In genomic region chr3:97817965-97818364, GRCh38 we compare ENCODE assay signal across 14 cellular contexts. TPM values are rescaled to one million over a fixed set of nuclear protein-coding genes. Genes with fewer than 3 reads are reported as not detected.
DNase-seq lines count a peak whose midpoint lies in the region; TF ChIP-seq lines count a peak whose summit lies in the region.
"Had no signal": no experiment of that assay in that cellular context is flagged by ENCODE, and none has a peak within 500 bp of the region (broad histone marks: within the 10 kb centered on the region; RNA-seq: fewer than 3 reads in every experiment).

No MANE protein-coding gene starts in this region.

- no peak overlapping the region for H3K4me3 ChIP-seq in HEK293 (ENCODE audit: low read depth, low read length)
- H3K4me3 ChIP-seq in tibial nerve: no peak overlapping the region
- H3K4me3 ChIP-seq: coronary artery had no signal

- TF ChIP-seq EP300 in tibial nerve (IDR thresholded peaks at IDR 0.05): no peak

- peak; percentile 79 for DNase-seq in NCI-H2029 treated with DMSO at 0.1 percent for 48 hours (lab: John Stamatoyannopoulos, UW)
- peak; percentile 11 for DNase-seq in NCI-H526 treated with DMSO at 0.1 percent for 48 hours (lab: John Stamatoyannopoulos, UW)
- DNase-seq in medulla oblongata (ENCODE audit: extremely low spot score): peak; percentile 42
- no peak for DNase-seq in tibial nerve (ENCODE audit: low spot score in 2 of 2)
- no peak for DNase-seq in RWPE1 (ENCODE audit: low spot score)
- DNase-seq in MV-4-11 (lab: John Stamatoyannopoulos, UW): no peak
- no peak for DNase-seq in AG20443 (ENCODE audit: low spot score)
- DNase-seq: activated CD4-positive, CD25-positive, alpha-beta regulatory T cell treated with anti-CD3 and anti-CD28 coated beads, Interleukin-2, amount 50 U/mL, for 72 hours; activated naive CD4-positive, alpha-beta T cell treated with Interleukin-2 at 50 U/mL for 16 hours; GOT3; NK-92 treated with Interleukin-12 subunit alpha and Interleukin-12 subunit beta, amount 100 ng/mL, for 24 hours; stimulated activated CD4-positive, alpha-beta T cell treated with anti-CD3 and anti-CD28 coated beads, Interleukin-1b, Interleukin-23, amount 100 ng/mL, for 48 hours had no signal

- H3K9me3 ChIP-seq in HEK293 (ENCODE audit: control insufficient read depth, insufficient read depth, low read depth, low read length) (no peaks in the 10 kb centered on the region), tibial nerve (no peaks in the 10 kb centered on the region)

- TF ChIP-seq CTCF in HEK293 (tag by site-specific recombination; IDR thresholded peaks at IDR 0.05) (no peak), tibial nerve (IDR thresholded peaks at IDR 0.05) (no peak), RWPE1 (conservative IDR thresholded peaks at IDR 0.05; ENCODE audit: low read depth) (no peak)

- POLR2A ChIA-PET in HEK293 (lab: Yijun Ruan, JAX): no interaction called here
- POLR2A ChIA-PET in RWPE1 (lab: Yijun Ruan, JAX; ENCODE audit: low non-redundant PET): no interaction called here

- H3K27ac ChIP-seq in HEK293 (ENCODE audit: extremely low read depth, low read depth, low read length): no peak overlapping the region
- H3K27ac ChIP-seq in tibial nerve: no peak overlapping the region
- H3K27ac ChIP-seq in RWPE1: no peak overlapping the region
- H3K27ac ChIP-seq: coronary artery had no signal

- peaks cover 3% of the 10 kb centered on the region; the same call in 1 of the 2 replicates for H3K4me1 ChIP-seq in HEK293 (ENCODE audit: control insufficient read depth, insufficient read depth, low read length)
- peaks cover 0 to 8% (median under 1%) of the 10 kb centered on the region in 4 donors for H3K4me1 ChIP-seq in tibial nerve

- 85 to 90% methylated on average over 3 of the region's 3 CpGs for WGBS in tibial nerve, 2 donors

- CTCF ChIA-PET in HEK293 (lab: Yijun Ruan, JAX) (interaction anchor here (0.6 kb wide), 1 partner anchor 1205 kb away, joined by 4 read pairs; no protein-coding TSS in a partner anchor), RWPE1 (lab: Yijun Ruan, JAX) (interaction anchor here (0.6 kb wide), 1 partner anchor 205 kb away, joined by 3 read pairs; no protein-coding TSS in a partner anchor)

- TF ChIP-seq POLR2A in tibial nerve (IDR thresholded peaks at IDR 0.05): no peak

- no peaks in the 10 kb centered on the region for H3K36me3 ChIP-seq in HEK293 (ENCODE audit: control insufficient read depth in 2 of 2, insufficient read depth in 1 of 2, low read length in 2 of 2)
- H3K36me3 ChIP-seq in tibial nerve: no peaks in the 10 kb centered on the region

- H3K27me3 ChIP-seq in tibial nerve: no peaks in the 10 kb centered on the region

TF ChIP-seq in HEK293, 187 proteins besides CTCF, POLR2A, EP300 and RAD21 (continues in another document):
- TF ChIP-seq ZNF639 (tag by site-specific recombination; IDR thresholded peaks at IDR 0.05): no peak
- TF ChIP-seq ZSCAN4 (tag by site-specific recombination; IDR thresholded peaks at IDR 0.05): no peak
- no peak for TF ChIP-seq ZNF175 (tag by site-specific recombination; IDR thresholded peaks at IDR 0.05)
- no peak for TF ChIP-seq ZNF239 (tag by site-specific recombination; IDR thresholded peaks at IDR 0.05)
- no peak for TF ChIP-seq KLF17 (tag by site-specific recombination; IDR thresholded peaks at IDR 0.05)
- no peak for TF ChIP-seq ZNF148 (tag by site-specific recombination; IDR thresholded peaks at IDR 0.05; ENCODE audit: borderline replicate concordance)
- no peak for TF ChIP-seq MEIS1 (CRISPR knock-in tag; IDR thresholded peaks at IDR 0.05; ENCODE audit: borderline replicate concordance)
- peak; percentile 82 for TF ChIP-seq PRDM6 (tag by site-specific recombination; IDR thresholded peaks at IDR 0.05)
- no peak for TF ChIP-seq ZNF792 (tag by site-specific recombination; IDR thresholded peaks at IDR 0.05)
- peak; percentile 25; the same call in 1 of the 2 replicates for TF ChIP-seq ZNF335 (tag by site-specific recombination; conservative IDR thresholded peaks at IDR 0.05)
- TF ChIP-seq ZNF26 (tag by site-specific recombination; IDR thresholded peaks at IDR 0.05): no peak
- TF ChIP-seq OSR2 (tag by site-specific recombination; IDR thresholded peaks at IDR 0.05): peak; percentile 38; the same call in 1 of the 2 replicates
- no peak for TF ChIP-seq REPIN1 (tag by site-specific recombination; IDR thresholded peaks at IDR 0.05; ENCODE audit: low read depth)

RNA-seq across cellular contexts. Expression of gene CRYBG3, which starts 3.8 kb away (rescaled TPM):
- total RNA-seq in tibial nerve: 10 to 100 TPM; 30.9 to 48.1 (median 32.1) TPM

RNA-seq across cellular contexts. Expression of gene ARL6, which starts 53.4 kb away (rescaled TPM):
- 10 to 100 TPM in 3 of 4 donors, 1 to 10 TPM in 1; 7.6 to 18.6 (median 14.4) TPM for total RNA-seq in tibial nerve

Comparison
In these comparisons a context has a peak if more than half of its experiments do, and no peak if none do; other contexts are left out.
1. DNase-seq: peak in NCI-H2029 treated with DMSO at 0.1 percent for 48 hours (single experiment), NCI-H526 treated with DMSO at 0.1 percent for 48 hours (single experiment) and medulla oblongata (single experiment); none in tibial nerve (0 of 2), RWPE1 (single experiment), MV-4-11 (single experiment) and AG20443 (single experiment).